1 cellular context compared by ENCODE assay signal in the genomic region with DNA sequence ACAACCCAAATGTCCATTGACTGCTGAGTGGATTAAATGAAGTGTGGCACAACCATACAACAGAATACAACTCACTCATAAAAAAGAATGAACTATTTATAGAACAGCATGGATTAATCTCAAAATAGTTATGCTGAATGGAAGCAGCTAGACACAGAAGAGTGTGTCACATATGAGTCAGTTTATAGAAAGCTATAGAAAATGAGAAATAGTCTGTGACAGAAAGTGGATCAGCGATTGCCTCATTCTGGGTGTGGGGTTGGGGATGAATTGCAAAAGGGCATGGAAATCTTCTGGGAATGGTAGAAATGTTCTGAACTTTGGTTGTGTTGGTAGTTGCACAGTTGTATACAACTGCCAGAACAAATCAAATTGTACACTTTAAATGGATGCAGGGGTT.
TF ChIP-seq lines count a peak whose summit lies in the region.

No MANE protein-coding gene starts in this region.

TF ChIP-seq in SK-N-SH treated with all-trans-retinoic acid at 6 μM for 48 hours, 23 proteins besides CTCF, POLR2A, EP300 and RAD21 (continued from another document):
- TF ChIP-seq, protein P1, sequence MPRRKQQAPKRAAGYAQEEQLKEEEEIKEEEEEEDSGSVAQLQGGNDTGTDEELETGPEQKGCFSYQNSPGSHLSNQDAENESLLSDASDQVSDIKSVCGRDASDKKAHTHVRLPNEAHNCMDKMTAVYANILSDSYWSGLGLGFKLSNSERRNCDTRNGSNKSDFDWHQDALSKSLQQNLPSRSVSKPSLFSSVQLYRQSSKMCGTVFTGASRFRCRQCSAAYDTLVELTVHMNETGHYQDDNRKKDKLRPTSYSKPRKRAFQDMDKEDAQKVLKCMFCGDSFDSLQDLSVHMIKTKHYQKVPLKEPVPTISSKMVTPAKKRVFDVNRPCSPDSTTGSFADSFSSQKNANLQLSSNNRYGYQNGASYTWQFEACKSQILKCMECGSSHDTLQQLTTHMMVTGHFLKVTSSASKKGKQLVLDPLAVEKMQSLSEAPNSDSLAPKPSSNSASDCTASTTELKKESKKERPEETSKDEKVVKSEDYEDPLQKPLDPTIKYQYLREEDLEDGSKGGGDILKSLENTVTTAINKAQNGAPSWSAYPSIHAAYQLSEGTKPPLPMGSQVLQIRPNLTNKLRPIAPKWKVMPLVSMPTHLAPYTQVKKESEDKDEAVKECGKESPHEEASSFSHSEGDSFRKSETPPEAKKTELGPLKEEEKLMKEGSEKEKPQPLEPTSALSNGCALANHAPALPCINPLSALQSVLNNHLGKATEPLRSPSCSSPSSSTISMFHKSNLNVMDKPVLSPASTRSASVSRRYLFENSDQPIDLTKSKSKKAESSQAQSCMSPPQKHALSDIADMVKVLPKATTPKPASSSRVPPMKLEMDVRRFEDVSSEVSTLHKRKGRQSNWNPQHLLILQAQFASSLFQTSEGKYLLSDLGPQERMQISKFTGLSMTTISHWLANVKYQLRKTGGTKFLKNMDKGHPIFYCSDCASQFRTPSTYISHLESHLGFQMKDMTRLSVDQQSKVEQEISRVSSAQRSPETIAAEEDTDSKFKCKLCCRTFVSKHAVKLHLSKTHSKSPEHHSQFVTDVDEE (CRISPR knock-in tag; IDR thresholded peaks at IDR 0.05) = no peak
- TF ChIP-seq, protein P2, sequence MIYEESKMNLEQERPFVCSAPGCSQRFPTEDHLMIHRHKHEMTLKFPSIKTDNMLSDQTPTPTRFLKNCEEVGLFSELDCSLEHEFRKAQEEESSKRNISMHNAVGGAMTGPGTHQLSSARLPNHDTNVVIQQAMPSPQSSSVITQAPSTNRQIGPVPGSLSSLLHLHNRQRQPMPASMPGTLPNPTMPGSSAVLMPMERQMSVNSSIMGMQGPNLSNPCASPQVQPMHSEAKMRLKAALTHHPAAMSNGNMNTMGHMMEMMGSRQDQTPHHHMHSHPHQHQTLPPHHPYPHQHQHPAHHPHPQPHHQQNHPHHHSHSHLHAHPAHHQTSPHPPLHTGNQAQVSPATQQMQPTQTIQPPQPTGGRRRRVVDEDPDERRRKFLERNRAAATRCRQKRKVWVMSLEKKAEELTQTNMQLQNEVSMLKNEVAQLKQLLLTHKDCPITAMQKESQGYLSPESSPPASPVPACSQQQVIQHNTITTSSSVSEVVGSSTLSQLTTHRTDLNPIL (CRISPR knock-in tag; IDR thresholded peaks at IDR 0.05; ENCODE audit: low read depth) = no peak
- no peak for TF ChIP-seq TOX (CRISPR knock-in tag; IDR thresholded peaks at IDR 0.05; ENCODE audit: borderline replicate concordance)
- TF ChIP-seq, protein P3, sequence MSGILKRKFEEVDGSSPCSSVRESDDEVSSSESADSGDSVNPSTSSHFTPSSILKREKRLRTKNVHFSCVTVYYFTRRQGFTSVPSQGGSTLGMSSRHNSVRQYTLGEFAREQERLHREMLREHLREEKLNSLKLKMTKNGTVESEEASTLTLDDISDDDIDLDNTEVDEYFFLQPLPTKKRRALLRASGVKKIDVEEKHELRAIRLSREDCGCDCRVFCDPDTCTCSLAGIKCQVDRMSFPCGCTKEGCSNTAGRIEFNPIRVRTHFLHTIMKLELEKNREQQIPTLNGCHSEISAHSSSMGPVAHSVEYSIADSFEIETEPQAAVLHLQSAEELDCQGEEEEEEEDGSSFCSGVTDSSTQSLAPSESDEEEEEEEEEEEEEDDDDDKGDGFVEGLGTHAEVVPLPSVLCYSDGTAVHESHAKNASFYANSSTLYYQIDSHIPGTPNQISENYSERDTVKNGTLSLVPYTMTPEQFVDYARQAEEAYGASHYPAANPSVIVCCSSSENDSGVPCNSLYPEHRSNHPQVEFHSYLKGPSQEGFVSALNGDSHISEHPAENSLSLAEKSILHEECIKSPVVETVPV (CRISPR knock-in tag; IDR thresholded peaks at IDR 0.05) = no peak
- no peak for TF ChIP-seq ZNF70 (CRISPR knock-in tag; IDR thresholded peaks at IDR 0.05)
